In genomic region chr14:105502446-105503295, GRCh38 we compare ENCODE assay signal across 24 cellular contexts. TPM values are rescaled to one million over a fixed set of nuclear protein-coding genes. Genes with fewer than 3 reads are reported as not detected.
A peak's percentile ranks its signal among the peaks of the same experiment; 100 is the strongest.
DNase-seq lines count a peak whose midpoint lies in the region; ATAC-seq and TF ChIP-seq lines count a peak whose summit lies in the region.
"Had no signal": no experiment of that assay in that cellular context is flagged by ENCODE, and none has a peak within 500 bp of the region (broad histone marks: within the 10 kb centered on the region; RNA-seq: fewer than 3 reads in every experiment).

No MANE protein-coding gene starts in this region.

- H3K36me3 ChIP-seq in upper lobe of right lung, result no peaks in the 10 kb centered on the region
- H3K36me3 ChIP-seq: gastrocnemius medialis, MG63 had no signal

- no peak overlapping the region for H3K27ac ChIP-seq in upper lobe of right lung
- H3K27ac ChIP-seq: esophagus muscularis mucosa, gastrocnemius medialis, Peyer's patch, WERI-Rb-1 had no signal

- ATAC-seq in Right ventricle myocardium inferior (no peak), T-helper 17 cell (no peak), upper lobe of right lung (no peak)
- ATAC-seq in activated T-helper 17 cell treated with anti-CD3 and anti-CD28 coated beads, Interleukin-2, amount 50 U/mL, for 72 hours (replicated peaks), result no peak
- ATAC-seq: gastrocnemius medialis had no signal

- no peak overlapping the region for H3K4me3 ChIP-seq in upper lobe of right lung
- H3K4me3 ChIP-seq: esophagus muscularis mucosa, gastrocnemius medialis, MG63, Peyer's patch had no signal

- H3K36me3 Mint-ChIP-seq in T-helper 17 cell (ENCODE audit: low read depth), result no peaks in the 10 kb centered on the region
- H3K36me3 Mint-ChIP-seq in nephron progenitor cell (ENCODE audit: low read depth), result no peaks in the 10 kb centered on the region
- no peaks in the 10 kb centered on the region for H3K36me3 Mint-ChIP-seq in activated T-helper 2 cell treated with anti-CD3 and anti-CD28 coated beads, Interferon-gamma antibody, Interleukin-2, Interleukin-4, amounts not matched to agents 10 μg/mL and 5 μg/mL and 100 μg/mL, durations not matched to agents 14 hours and 24 hours and 36 hours (ENCODE audit: low read depth)
- no peaks in the 10 kb centered on the region for H3K36me3 Mint-ChIP-seq in activated T-helper 17 cell treated with anti-CD3 and anti-CD28 coated beads, Interleukin-2, amount 50 U/mL, for 72 hours (ENCODE audit: low read depth)
- H3K36me3 Mint-ChIP-seq: activated naive CD4-positive, alpha-beta T cell treated with anti-CD3 and anti-CD28 coated beads, Interleukin-2, amount 10 ng/mL, durations not matched to agents 7 days and 5 days had no signal

- H3K9me3 Mint-ChIP-seq in nephron progenitor cell, result peaks cover under 1% of the 10 kb centered on the region
- H3K9me3 Mint-ChIP-seq in activated T-helper 2 cell treated with anti-CD3 and anti-CD28 coated beads, Interferon-gamma antibody, Interleukin-2, Interleukin-4, amounts not matched to agents 10 μg/mL and 5 μg/mL and 100 μg/mL, durations not matched to agents 14 hours and 24 hours and 36 hours, result no peaks in the 10 kb centered on the region
- no peaks in the 10 kb centered on the region for H3K9me3 Mint-ChIP-seq in activated T-helper 17 cell treated with anti-CD3 and anti-CD28 coated beads, Interleukin-2, amount 50 U/mL, for 72 hours
- H3K9me3 Mint-ChIP-seq: activated naive CD4-positive, alpha-beta T cell treated with anti-CD3 and anti-CD28 coated beads, Interleukin-2, amount 10 ng/mL, durations not matched to agents 7 days and 5 days had no signal

- H3K27ac Mint-ChIP-seq in T-helper 17 cell (peak overlapping the region; percentile 95), nephron progenitor cell (peak overlapping the region; percentile 59)
- no peak overlapping the region for H3K27ac Mint-ChIP-seq in activated T-helper 2 cell treated with anti-CD3 and anti-CD28 coated beads, Interferon-gamma antibody, Interleukin-2, Interleukin-4, amounts not matched to agents 10 μg/mL and 5 μg/mL and 100 μg/mL, durations not matched to agents 14 hours and 24 hours and 36 hours
- H3K27ac Mint-ChIP-seq in activated T-helper 17 cell treated with anti-CD3 and anti-CD28 coated beads, Interleukin-2, amount 50 U/mL, for 72 hours, result no peak overlapping the region
- H3K27ac Mint-ChIP-seq: activated naive CD4-positive, alpha-beta T cell treated with anti-CD3 and anti-CD28 coated beads, Interleukin-2, amount 10 ng/mL, durations not matched to agents 7 days and 5 days had no signal

- H3K27me3 Mint-ChIP-seq in T-helper 17 cell, result peaks cover 2% of the 10 kb centered on the region
- peaks cover 14% of the 10 kb centered on the region for H3K27me3 Mint-ChIP-seq in nephron progenitor cell (ENCODE audit: low read depth, poor library complexity)
- H3K27me3 Mint-ChIP-seq in activated T-helper 2 cell treated with anti-CD3 and anti-CD28 coated beads, Interferon-gamma antibody, Interleukin-2, Interleukin-4, amounts not matched to agents 10 μg/mL and 5 μg/mL and 100 μg/mL, durations not matched to agents 14 hours and 24 hours and 36 hours (ENCODE audit: low read depth), result peaks cover 2% of the 10 kb centered on the region
- H3K27me3 Mint-ChIP-seq in activated T-helper 17 cell treated with anti-CD3 and anti-CD28 coated beads, Interleukin-2, amount 50 U/mL, for 72 hours, result no peaks in the 10 kb centered on the region

- H3K9me3 ChIP-seq in T-helper 17 cell (ENCODE audit: control insufficient read depth, low read length, poor library complexity, severe bottlenecking) (no peaks in the 10 kb centered on the region), upper lobe of right lung (no peaks in the 10 kb centered on the region)
- H3K9me3 ChIP-seq: esophagus muscularis mucosa, gastrocnemius medialis, MG63, Peyer's patch had no signal

- H3K4me3 Mint-ChIP-seq in T-helper 17 cell (peak overlapping the region; percentile 74), nephron progenitor cell (no peak overlapping the region)
- no peak overlapping the region for H3K4me3 Mint-ChIP-seq in activated T-helper 2 cell treated with anti-CD3 and anti-CD28 coated beads, Interferon-gamma antibody, Interleukin-2, Interleukin-4, amounts not matched to agents 10 μg/mL and 5 μg/mL and 100 μg/mL, durations not matched to agents 14 hours and 24 hours and 36 hours (ENCODE audit: low read depth)
- no peak overlapping the region for H3K4me3 Mint-ChIP-seq in activated T-helper 17 cell treated with anti-CD3 and anti-CD28 coated beads, Interleukin-2, amount 50 U/mL, for 72 hours
- H3K4me3 Mint-ChIP-seq: activated naive CD4-positive, alpha-beta T cell treated with anti-CD3 and anti-CD28 coated beads, Interleukin-2, amount 10 ng/mL, durations not matched to agents 7 days and 5 days had no signal

- H3K27me3 ChIP-seq in upper lobe of right lung, result no peaks in the 10 kb centered on the region
- H3K27me3 ChIP-seq: gastrocnemius medialis, MG63, Peyer's patch had no signal

- intact Hi-C loops in Right ventricle myocardium inferior (cut with DNase I) (no loop called here), cardiac septum (cut with DNase I) (no loop called here), upper lobe of right lung (cut with DNase I) (no loop called here)
- intact Hi-C loops in activated T-helper 2 cell treated with anti-CD3 and anti-CD28 coated beads, Interferon-gamma antibody, Interleukin-2, Interleukin-4, amounts not matched to agents 10 μg/mL and 5 μg/mL and 100 μg/mL, durations not matched to agents 14 hours and 24 hours and 36 hours (cut with micrococcal nuclease), result no loop called here

- peaks cover 15% of the 10 kb centered on the region for H3K4me1 Mint-ChIP-seq in T-helper 17 cell
- peaks cover 16% of the 10 kb centered on the region for H3K4me1 Mint-ChIP-seq in nephron progenitor cell
- peaks cover 2% of the 10 kb centered on the region for H3K4me1 Mint-ChIP-seq in activated T-helper 2 cell treated with anti-CD3 and anti-CD28 coated beads, Interferon-gamma antibody, Interleukin-2, Interleukin-4, amounts not matched to agents 10 μg/mL and 5 μg/mL and 100 μg/mL, durations not matched to agents 14 hours and 24 hours and 36 hours (ENCODE audit: low read depth)
- H3K4me1 Mint-ChIP-seq in activated T-helper 17 cell treated with anti-CD3 and anti-CD28 coated beads, Interleukin-2, amount 50 U/mL, for 72 hours, result no peaks in the 10 kb centered on the region

- no peaks in the 10 kb centered on the region for H3K4me1 ChIP-seq in upper lobe of right lung
- H3K4me1 ChIP-seq: gastrocnemius medialis, Peyer's patch had no signal

- DNase-seq in Right ventricle myocardium inferior (ENCODE audit: missing footprints) (peak; percentile 69), cardiac septum (ENCODE audit: low spot score) (no peak), T-helper 17 cell (peak in 1 of 3 donors; percentile 14), nephron progenitor cell (no peak), upper lobe of right lung (peak; percentile 46)
- no peak for DNase-seq in activated T-helper 2 cell treated with anti-CD3 and anti-CD28 coated beads, Interferon-gamma antibody, Interleukin-2, Interleukin-4, amounts not matched to agents 10 μg/mL and 5 μg/mL and 100 μg/mL, durations not matched to agents 14 hours and 24 hours and 36 hours (ENCODE audit: low spot score)
- no peak for DNase-seq in stimulated activated CD4-positive, alpha-beta T cell treated with anti-CD3 and anti-CD28 coated beads, Interleukin-12 subunit alpha, Interleukin-12 subunit beta, amount 100 ng/mL, for 4 hours
- DNase-seq: ACHN; activated CD4-positive, alpha-beta T cell treated with anti-CD3 and anti-CD28 coated beads, Interleukin-2, amount 50 U/mL, for 1 hour; activated naive CD4-positive, alpha-beta T cell treated with anti-CD3 and anti-CD28 coated beads, Interleukin-2, amount 10 ng/mL, durations not matched to agents 7 days and 5 days; C1 segment of cervical spinal cord; gastrocnemius medialis; hypothalamus; IMR-90; MG63; NCI-H1417 treated with DMSO at 0.1 percent for 48 hours; NCI-H524 treated with DMSO at 0.1 percent for 48 hours; nucleus accumbens; Peyer's patch; stimulated activated CD4-positive, alpha-beta T cell treated with anti-CD3 and anti-CD28 coated beads, Interleukin-4, amount 100 ng/mL, for 24 hours; WERI-Rb-1 had no signal

- no peak for TF ChIP-seq CTCF in nephron progenitor cell (IDR thresholded peaks at IDR 0.05)
- no peak for TF ChIP-seq CTCF in upper lobe of right lung (IDR thresholded peaks at IDR 0.05)

RNA-seq across cellular contexts. Expression of gene TEDC1, which starts 11.6 kb away (rescaled TPM):
- total RNA-seq in Right ventricle myocardium inferior, result 6.4 TPM
- 3.8 TPM for total RNA-seq in cardiac septum
- 100 to 1,000 TPM; 141 to 361 TPM for total RNA-seq in T-helper 17 cell
- 7.9 TPM for total RNA-seq in upper lobe of right lung
- total RNA-seq in activated T-helper 2 cell treated with anti-CD3 and anti-CD28 coated beads, Interferon-gamma antibody, Interleukin-2, Interleukin-4, amounts not matched to agents 10 μg/mL and 5 μg/mL and 100 μg/mL, durations not matched to agents 14 hours and 24 hours and 36 hours, result 38.2 and 42.6 TPM in 2 replicates
- 10 to 100 TPM; 23.3 to 39.1 TPM for total RNA-seq in activated T-helper 17 cell treated with anti-CD3 and anti-CD28 coated beads, Interleukin-2, amount 50 U/mL, for 72 hours

RNA-seq across cellular contexts. Expression of gene CRIP1, which starts 16.0 kb away (rescaled TPM):
- total RNA-seq in Right ventricle myocardium inferior (82.0 TPM), cardiac septum (68.2 TPM), T-helper 17 cell (100 to 1,000 TPM; 451 to 842 TPM), upper lobe of right lung (96.2 TPM)
- 156 and 185 TPM in 2 replicates for total RNA-seq in activated T-helper 2 cell treated with anti-CD3 and anti-CD28 coated beads, Interferon-gamma antibody, Interleukin-2, Interleukin-4, amounts not matched to agents 10 μg/mL and 5 μg/mL and 100 μg/mL, durations not matched to agents 14 hours and 24 hours and 36 hours
- 100 to 1,000 TPM; 271 to 358 TPM for total RNA-seq in activated T-helper 17 cell treated with anti-CD3 and anti-CD28 coated beads, Interleukin-2, amount 50 U/mL, for 72 hours
- total RNA-seq: IMR-90 had no signal

RNA-seq across cellular contexts. Expression of gene TMEM121, which starts 23.7 kb away (rescaled TPM):
- total RNA-seq in Right ventricle myocardium inferior, result 3.4 TPM
- 1.3 TPM for total RNA-seq in cardiac septum
- 1 to 10 TPM in 1 of 2 donors, under 1 TPM in 1; 0.85 to 2.6 TPM for total RNA-seq in T-helper 17 cell
- 1.5 TPM for total RNA-seq in upper lobe of right lung
- 8.2 and 9.6 TPM in 2 replicates for total RNA-seq in activated T-helper 2 cell treated with anti-CD3 and anti-CD28 coated beads, Interferon-gamma antibody, Interleukin-2, Interleukin-4, amounts not matched to agents 10 μg/mL and 5 μg/mL and 100 μg/mL, durations not matched to agents 14 hours and 24 hours and 36 hours
- total RNA-seq in activated T-helper 17 cell treated with anti-CD3 and anti-CD28 coated beads, Interleukin-2, amount 50 U/mL, for 72 hours, result 10 to 100 TPM in 1 of 2 donors, 1 to 10 TPM in 1; 2.5 to 12.3 TPM
- total RNA-seq: H1 had no signal

RNA-seq across cellular contexts. Expression of gene CRIP2, which starts 28.1 kb away (rescaled TPM):
- total RNA-seq in Right ventricle myocardium inferior (1,081 TPM), cardiac septum (918 TPM), T-helper 17 cell (10 to 100 TPM; 51.6 to 58.8 TPM), upper lobe of right lung (191 TPM)
- total RNA-seq in activated T-helper 2 cell treated with anti-CD3 and anti-CD28 coated beads, Interferon-gamma antibody, Interleukin-2, Interleukin-4, amounts not matched to agents 10 μg/mL and 5 μg/mL and 100 μg/mL, durations not matched to agents 14 hours and 24 hours and 36 hours, result 0.16 and 0.55 TPM in 2 replicates
- total RNA-seq in activated T-helper 17 cell treated with anti-CD3 and anti-CD28 coated beads, Interleukin-2, amount 50 U/mL, for 72 hours, result 1 to 10 TPM in 1 of 2 donors, under 1 TPM in 1; 0.97 to 2.2 TPM

Comparison
In these comparisons a context has a peak if more than half of its experiments do, and no peak if none do; other contexts are left out.
1. DNase-seq: peak in Right ventricle myocardium inferior (single experiment) and upper lobe of right lung (single experiment); none in cardiac septum (single experiment), nephron progenitor cell (single experiment), activated T-helper 2 cell treated with anti-CD3 and anti-CD28 coated beads, Interferon-gamma antibody, Interleukin-2, Interleukin-4, amounts not matched to agents 10 μg/mL and 5 μg/mL and 100 μg/mL, durations not matched to agents 14 hours and 24 hours and 36 hours (single experiment) and stimulated activated CD4-positive, alpha-beta T cell treated with anti-CD3 and anti-CD28 coated beads, Interleukin-12 subunit alpha, Interleukin-12 subunit beta, amount 100 ng/mL, for 4 hours (single experiment).
2. H3K27ac Mint-ChIP-seq: peak in T-helper 17 cell (single experiment) and nephron progenitor cell (single experiment); none in activated T-helper 2 cell treated with anti-CD3 and anti-CD28 coated beads, Interferon-gamma antibody, Interleukin-2, Interleukin-4, amounts not matched to agents 10 μg/mL and 5 μg/mL and 100 μg/mL, durations not matched to agents 14 hours and 24 hours and 36 hours (single experiment) and activated T-helper 17 cell treated with anti-CD3 and anti-CD28 coated beads, Interleukin-2, amount 50 U/mL, for 72 hours (single experiment).